22 cellular contexts compared by ENCODE assay signal in genomic region chr2:206502729-206503128, GRCh38. TPM values are rescaled to one million over a fixed set of nuclear protein-coding genes. Genes with fewer than 3 reads are reported as not detected.
DNase-seq lines count a peak whose midpoint lies in the region; ATAC-seq and TF ChIP-seq lines count a peak whose summit lies in the region.
"Had no signal": no experiment of that assay in that cellular context is flagged by ENCODE, and none has a peak within 500 bp of the region (broad histone marks: within the 10 kb centered on the region; RNA-seq: fewer than 3 reads in every experiment).

No MANE protein-coding gene starts in this region.

- H3K4me3 ChIP-seq in Panc1 (ENCODE audit: low read depth in 2 of 2, low read length in 2 of 2) (no peak overlapping the region), neural progenitor cell (no peak overlapping the region)
- H3K4me3 ChIP-seq: GM12878 had no signal

- no peaks in the 10 kb centered on the region for H3K79me2 ChIP-seq in neural progenitor cell (ENCODE audit: low read depth)

- no peak overlapping the region for H3K9ac ChIP-seq in neural progenitor cell
- H3K9ac ChIP-seq: KMS-11, SK-N-SH had no signal

- H3K27ac Mint-ChIP-seq in neural progenitor cell: no peak overlapping the region
- H3K27ac Mint-ChIP-seq: B cell; CD4-positive, alpha-beta memory T cell had no signal

- H3K27ac ChIP-seq in Panc1 (ENCODE audit: low read length) (no peak overlapping the region), neural progenitor cell (no peak overlapping the region)
- H3K27ac ChIP-seq: 22Rv1, KMS-11 had no signal

- no peak overlapping the region for H2AFZ ChIP-seq in neural progenitor cell (replicated peaks)

- H3K27me3 Mint-ChIP-seq in neural progenitor cell (ENCODE audit: insufficient read depth, low read depth): no peaks in the 10 kb centered on the region
- H3K27me3 Mint-ChIP-seq: B cell; CD4-positive, alpha-beta memory T cell had no signal

- H3K9me3 Mint-ChIP-seq in neural progenitor cell: no peaks in the 10 kb centered on the region

- H3F3A ChIP-seq in neural progenitor cell (ENCODE audit: low read depth): no peaks in the 10 kb centered on the region

- intact Hi-C loops in Panc1 (cut with micrococcal nuclease; ENCODE audit: unreplicated experiment): no loop called here

- DNase-seq in DMS 273 (lab: John Stamatoyannopoulos, UW; ENCODE audit: unreplicated experiment): peak; percentile 27
- no peak for DNase-seq in DMS 273 treated with DMSO at 0.1 percent for 48 hours (lab: John Stamatoyannopoulos, UW)
- DNase-seq in HT-29 (ENCODE audit: low spot score): peak; percentile 11
- DNase-seq in Panc1 (ENCODE audit: low read depth, low spot score): no peak
- DNase-seq in neural progenitor cell (ENCODE audit: low spot score): no peak
- no peak for DNase-seq in activated CD4-positive, CD25-positive, alpha-beta regulatory T cell (lab: John Stamatoyannopoulos, UW)
- DNase-seq in activated CD8-positive, alpha-beta memory T cell treated with anti-CD3 and anti-CD28 coated beads for 24 hours: no peak
- DNase-seq: CD4-positive, alpha-beta memory T cell; DND-41; GDM1; NCI-H1105 treated with DMSO at 0.1 percent for 48 hours; NCI-H187; NCI-H345; NCI-H526; SHP77; SK-N-SH; T-helper 1 cell had no signal

- H3K4me1 ChIP-seq in Panc1 (ENCODE audit: control insufficient read depth, insufficient read depth, low read length) (no peaks in the 10 kb centered on the region), neural progenitor cell (no peaks in the 10 kb centered on the region)

- H4K20me1 ChIP-seq in neural progenitor cell (ENCODE audit: low read depth): no peaks in the 10 kb centered on the region

- no peaks in the 10 kb centered on the region for H3K27me3 ChIP-seq in Panc1 (ENCODE audit: control insufficient read depth, insufficient read depth, low read length)
- no peaks in the 10 kb centered on the region for H3K27me3 ChIP-seq in neural progenitor cell

- peak; percentile 5; the same call in 1 of the 2 replicates for TF ChIP-seq CTCF in Panc1 (IDR thresholded peaks at IDR 0.05)
- TF ChIP-seq CTCF in neural progenitor cell (IDR thresholded peaks at IDR 0.05): peak; percentile 40

- CTCF ChIA-PET in Panc1 (lab: Charles Lee): no interaction called here

- H3K4me2 ChIP-seq in neural progenitor cell: no peak overlapping the region
- H3K4me2 ChIP-seq: KMS-11, SK-N-SH had no signal

- ATAC-seq in Panc1 (no peak), HG03432 (IDR thresholded peaks at IDR 0.05; ENCODE audit: unreplicated experiment) (no peak)

- BruUV-seq in Panc1 (replicated peaks; lab: Mats Ljungman, UMichigan): no TSS peak

- H3K36me3 ChIP-seq in Panc1 (ENCODE audit: control insufficient read depth, insufficient read depth, low read length): no peaks in the 10 kb centered on the region
- peaks cover 5% of the 10 kb centered on the region for H3K36me3 ChIP-seq in neural progenitor cell

- in situ Hi-C loops in Panc1 (cut with HindIII; ENCODE audit: low pct_unique_long_range_greater_than_20kb, low sequenced_read_pairs): no loop called here

- H3K9me3 ChIP-seq in Panc1 (ENCODE audit: control insufficient read depth, insufficient read depth, low read depth, low read length) (no peaks in the 10 kb centered on the region), neural progenitor cell (ENCODE audit: low read depth) (no peaks in the 10 kb centered on the region)
- H3K9me3 ChIP-seq: SK-N-SH had no signal

- H3K4me1 Mint-ChIP-seq in neural progenitor cell: no peaks in the 10 kb centered on the region

- POLR2A ChIA-PET in Panc1 (lab: Charles Lee): no interaction called here

- no peak overlapping the region for H3K4me3 Mint-ChIP-seq in neural progenitor cell
- H3K4me3 Mint-ChIP-seq: B cell; CD4-positive, alpha-beta memory T cell had no signal

- peaks cover 2% of the 10 kb centered on the region for H3K36me3 Mint-ChIP-seq in neural progenitor cell
- H3K36me3 Mint-ChIP-seq: CD4-positive, alpha-beta memory T cell had no signal

RNA-seq across cellular contexts. Expression of gene ADAM23, which starts 59.4 kb away (rescaled TPM):
- total RNA-seq in HT-29 (2014; rRNA removed; shearing (Covaris generic)): not detected in 2 replicates
- total RNA-seq in Panc1 (2021; ENCODE audit: unreplicated experiment) (0.18 TPM), neural progenitor cell (ENCODE audit: low replicate concordance) (17.2 and 19.4 TPM in 2 replicates)
- polyA plus RNA-seq in Panc1 (2012; ENCODE audit: insufficient read length): 0.51 TPM

Comparison
In these comparisons a context has a peak if more than half of its experiments do, and no peak if none do; other contexts are left out.
1. DNase-seq: peak in DMS 273 (single experiment) and HT-29 (single experiment); none in DMS 273 treated with DMSO at 0.1 percent for 48 hours (single experiment), Panc1 (single experiment), neural progenitor cell (single experiment), activated CD4-positive, CD25-positive, alpha-beta regulatory T cell (0 of 4) and activated CD8-positive, alpha-beta memory T cell treated with anti-CD3 and anti-CD28 coated beads for 24 hours (single experiment).
2. RNA of gene ADAM23, which starts 59.4 kb away (total RNA-seq): 17.2 to 19.4 TPM in neural progenitor cell; 0.18 TPM in Panc1 (single experiment) and not detected in HT-29; every median in the first group is over 10 times any median in the second.